Comparison of ENCODE assay signal across 27 cellular contexts in the genomic region with DNA sequence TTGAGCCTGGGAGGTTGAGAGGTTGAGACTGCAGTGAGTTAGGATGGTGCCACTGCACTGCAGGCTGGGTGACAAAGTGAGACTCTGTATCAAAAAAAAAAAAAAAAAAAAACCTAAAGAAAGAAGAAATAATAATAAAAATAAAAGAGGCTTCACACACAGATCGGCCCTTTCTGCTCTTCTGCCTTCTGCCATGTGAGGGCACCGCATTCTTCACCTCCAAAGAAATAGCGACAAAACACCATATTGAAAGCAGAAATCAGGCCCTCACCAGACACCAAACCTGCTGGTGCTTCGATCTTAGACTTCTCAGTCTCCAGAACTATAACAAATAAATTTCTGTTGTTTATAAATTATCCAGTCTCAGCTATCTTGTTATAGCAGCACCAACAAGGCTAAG. TPM values are rescaled to one million over a fixed set of nuclear protein-coding genes. Genes with fewer than 3 reads are reported as not detected.
A peak's percentile ranks its signal among the peaks of the same experiment; 100 is the strongest.
DNase-seq lines count a peak whose midpoint lies in the region; ATAC-seq and TF ChIP-seq lines count a peak whose summit lies in the region.
"Had no signal": no experiment of that assay in that cellular context is flagged by ENCODE, and none has a peak within 500 bp of the region (broad histone marks: within the 10 kb centered on the region; RNA-seq: fewer than 3 reads in every experiment).

No MANE protein-coding gene starts in this region.

- H3K27me3 ChIP-seq in H9 (ENCODE audit: insufficient read depth, low read length) (no peaks in the 10 kb centered on the region), PC-3 (ENCODE audit: low read length) (no peaks in the 10 kb centered on the region), foreskin keratinocyte (no peaks in the 10 kb centered on the region)
- H3K27me3 ChIP-seq: testis, vagina had no signal

- peaks cover 80 to 88% (median 80%) of the 10 kb centered on the region in 3 experiments for H3K36me3 Mint-ChIP-seq in H9 (ENCODE audit: insufficient read depth in 1 of 3, low read depth in 3 of 3)
- H3K36me3 Mint-ChIP-seq in progenitor cell of endocrine pancreas (ENCODE audit: insufficient read depth) = peaks cover 73% of the 10 kb centered on the region

- H3K56ac ChIP-seq in H9 (ENCODE audit: insufficient read length, low read depth, low read length) = no peak overlapping the region

- H3K4me1 ChIP-seq in H9 (ENCODE audit: insufficient read depth, low read length) (peaks cover 6% of the 10 kb centered on the region; the same call in 1 of the 2 replicates), PC-3 (ENCODE audit: insufficient read depth, low read length) (no peaks in the 10 kb centered on the region), foreskin keratinocyte (no peaks in the 10 kb centered on the region)

- no peaks in the 10 kb centered on the region for H3F3A ChIP-seq in PC-3 (ENCODE audit: low read length, unreplicated experiment)

- no peak overlapping the region for H2BK120ac ChIP-seq in H9 (ENCODE audit: low read depth, low read length, poor library complexity, severe bottlenecking)

- no peak overlapping the region for H3K18ac ChIP-seq in H9 (ENCODE audit: insufficient read length, low read depth, low read length)

- ATAC-seq in PC-3 = no peak
- ATAC-seq in foreskin keratinocyte = no peak
- no peak for ATAC-seq in HG02678 (IDR thresholded peaks at IDR 0.05; ENCODE audit: unreplicated experiment)
- ATAC-seq: activated T-helper 17 cell treated with anti-CD3 and anti-CD28 coated beads, Interleukin-2, amount 50 U/mL, for 72 hours; heart right ventricle; left ventricle myocardium superior; natural killer cell had no signal

- no TSS peak for BruUV-seq in PC-3 (replicated peaks; lab: Mats Ljungman, UMichigan)

- H3K4me3 ChIP-seq in PC-3 (ENCODE audit: low read length) = peak overlapping the region; percentile 27; the same call in 1 of the 2 replicates
- H3K4me3 ChIP-seq: heart right ventricle, testis, vagina had no signal

- H3K27ac ChIP-seq in H9 (ENCODE audit: insufficient read length, low read depth, low read length) (no peak overlapping the region), PC-3 (ENCODE audit: low read length) (no peak overlapping the region), foreskin keratinocyte (no peak overlapping the region)
- H3K27ac ChIP-seq: heart right ventricle, testis, vagina had no signal

- H3K4me1 Mint-ChIP-seq in H9 (peaks cover 33 to 36% of the 10 kb centered on the region in 2 experiments), progenitor cell of endocrine pancreas (ENCODE audit: low read depth) (peaks cover 8% of the 10 kb centered on the region)

- TF ChIP-seq CTCF in H9 (conservative IDR thresholded peaks at IDR 0.05) (peak; percentile 52), PC-3 (conservative IDR thresholded peaks at IDR 0.05; ENCODE audit: low read depth, low read length) (no peak), foreskin keratinocyte (conservative IDR thresholded peaks at IDR 0.05) (peak; percentile 9), progenitor cell of endocrine pancreas (IDR thresholded peaks at IDR 0.05; ENCODE audit: unreplicated experiment) (no peak)

- no peak overlapping the region for H2AFZ ChIP-seq in H9 (ENCODE audit: low read length)
- H2AFZ ChIP-seq in PC-3 (ENCODE audit: low read length) = no peak overlapping the region

- no peak overlapping the region for H3K4ac ChIP-seq in H9 (ENCODE audit: low read depth, low read length)

- no peak overlapping the region for H4K5ac ChIP-seq in H9 (ENCODE audit: insufficient read length, low read depth, low read length)

- intact Hi-C loops in PC-3 (cut with micrococcal nuclease) = no loop called here

- H4K91ac ChIP-seq in H9 (ENCODE audit: insufficient read length, low read depth, low read length) = no peak overlapping the region

- H3K36me3 ChIP-seq in PC-3 (ENCODE audit: low read depth, low read length) = peaks cover 68% of the 10 kb centered on the region

- H3K9ac ChIP-seq in H9 (ENCODE audit: extremely low read depth, insufficient read length, low read length) (no peak overlapping the region), PC-3 (ENCODE audit: low read length) (no peak overlapping the region)

- H3K79me2 ChIP-seq in H9 (ENCODE audit: insufficient read depth, low read length) (peaks cover 52% of the 10 kb centered on the region), PC-3 (ENCODE audit: low read length) (peaks cover 42% of the 10 kb centered on the region)

- H3K9me3 ChIP-seq in H9 (ENCODE audit: control insufficient read depth, low read depth, low read length) (peaks cover 56% of the 10 kb centered on the region), PC-3 (ENCODE audit: low read length) (peaks cover 73% of the 10 kb centered on the region)
- H3K9me3 ChIP-seq: testis had no signal

- peaks cover 23% of the 10 kb centered on the region for H3K23me2 ChIP-seq in H9 (ENCODE audit: insufficient read length, low read depth, low read length, poor library complexity, severe bottlenecking)

- no peak overlapping the region for H2BK20ac ChIP-seq in H9 (ENCODE audit: low read depth, low read length, poor library complexity, severe bottlenecking)

- H2BK5ac ChIP-seq in H9 (ENCODE audit: insufficient read length, low read length) = no peak overlapping the region

- no peaks in the 10 kb centered on the region for H3K9me2 ChIP-seq in PC-3 (replicated peaks; ENCODE audit: low read length)

- no peak overlapping the region for H2AK5ac ChIP-seq in H9 (ENCODE audit: insufficient read length, low read length)

- H3K4me3 Mint-ChIP-seq in H9 (peak overlapping the region in 1 of 2 experiments; percentile 98; a peak in 2 of 5 replicates), progenitor cell of endocrine pancreas (ENCODE audit: low read depth) (peak overlapping the region; percentile 96)
- H3K4me3 Mint-ChIP-seq: activated naive CD4-positive, alpha-beta T cell treated with anti-CD3 and anti-CD28 coated beads, Interleukin-2, amount 50 U/mL, for 24 hours; natural killer cell had no signal

- H3K4me2 ChIP-seq in H9 (ENCODE audit: insufficient read depth, insufficient read length, low read length) (peak overlapping the region; percentile 8), PC-3 (ENCODE audit: low read length) (no peak overlapping the region)

- peaks cover 37 to 92% of the 10 kb centered on the region in 2 experiments for H3K9me3 Mint-ChIP-seq in H9
- peaks cover 45% of the 10 kb centered on the region for H3K9me3 Mint-ChIP-seq in progenitor cell of endocrine pancreas (ENCODE audit: low read depth)

- H2BK12ac ChIP-seq in H9 (ENCODE audit: insufficient read length, low read depth, low read length) = no peak overlapping the region

- CTCF ChIA-PET in PC-3 (lab: Charles Lee) = no interaction called here

- POLR2A ChIA-PET in PC-3 (lab: Charles Lee; ENCODE audit: unreplicated experiment) = no interaction called here

- H3K27ac Mint-ChIP-seq in H9 (no peak overlapping the region), progenitor cell of endocrine pancreas (peak overlapping the region; percentile 41)
- H3K27ac Mint-ChIP-seq: activated naive CD4-positive, alpha-beta T cell treated with anti-CD3 and anti-CD28 coated beads, Interleukin-2, amount 50 U/mL, for 24 hours; activated T-helper 17 cell treated with anti-CD3 and anti-CD28 coated beads, Interleukin-2, amount 50 U/mL, for 72 hours had no signal

- H3K14ac ChIP-seq in H9 (ENCODE audit: insufficient read depth, low read length) = no peak overlapping the region

- H3K23ac ChIP-seq in H9 (ENCODE audit: insufficient read length, low read depth, low read length) = no peak overlapping the region

- H4K8ac ChIP-seq in H9 (replicated peaks; ENCODE audit: insufficient read length, low read depth, low read length) = no peak overlapping the region

- no peak for DNase-seq in H9
- DNase-seq in PC-3 = no peak
- DNase-seq in foreskin keratinocyte = no peak
- no peak for DNase-seq in progenitor cell of endocrine pancreas (ENCODE audit: low spot score, unreplicated experiment)
- DNase-seq in cerebellum (ENCODE audit: low spot score) = no peak
- DNase-seq in foreskin melanocyte = no peak
- DNase-seq: activated CD4-positive, alpha-beta T cell treated with anti-CD3 and anti-CD28 coated beads, Interleukin-2, amount 50 U/mL, for 4 hours; aorta; caudate nucleus; heart right ventricle; left ventricle myocardium superior; midbrain; natural killer cell; NCI-H1092; NCI-H187 treated with DMSO at 0.1 percent for 48 hours; NCI-H345; NCI-H82; retina; SHP77; stimulated activated CD4-positive, alpha-beta T cell treated with anti-CD3 and anti-CD28 coated beads, Interleukin-12 subunit alpha, Interleukin-12 subunit beta, amount 100 ng/mL, for 4 hours; stimulated activated CD4-positive, alpha-beta T cell treated with anti-CD3 and anti-CD28 coated beads, Interleukin-4, amount 100 ng/mL, for 4 hours; stimulated activated naive CD4-positive, alpha-beta T cell; testis had no signal

- H3K27me3 Mint-ChIP-seq in H9 (ENCODE audit: low read depth) (no peaks in the 10 kb centered on the region), progenitor cell of endocrine pancreas (no peaks in the 10 kb centered on the region)
- H3K27me3 Mint-ChIP-seq: activated T-helper 17 cell treated with anti-CD3 and anti-CD28 coated beads, Interleukin-2, amount 50 U/mL, for 72 hours had no signal

- H2BK15ac ChIP-seq in H9 (ENCODE audit: low read depth, low read length) = no peak overlapping the region

- no CpG with 5 or more reads among the region's 4 CpGs for WGBS in H9 (ENCODE audit: extremely low coverage, insufficient read length, low lambda C conversion rate)

- H4K20me1 ChIP-seq in H9 (ENCODE audit: control insufficient read depth, insufficient read depth, insufficient read length) (peaks cover 3% of the 10 kb centered on the region), PC-3 (ENCODE audit: low read length) (no peaks in the 10 kb centered on the region)

- H3T11ph ChIP-seq in H9 (ENCODE audit: low read length) = no peak overlapping the region

- peaks cover 10% of the 10 kb centered on the region for H3K79me1 ChIP-seq in H9 (ENCODE audit: insufficient read depth, low read depth, low read length, poor library complexity, severe bottlenecking)

RNA-seq across cellular contexts. Expression of a gene that starts 3.0 kb away (rescaled TPM):
- 147 and 148 TPM in 2 replicates for total RNA-seq in H9 (2021)
- total RNA-seq in PC-3 (2014; rRNA removed) = 4.7 and 9.7 TPM in 2 replicates
- 8.1 and 10.4 TPM in 2 replicates for total RNA-seq in foreskin keratinocyte
- 3.3 and 3.5 TPM in 2 replicates for polyA plus RNA-seq in foreskin keratinocyte
- 41.4 and 42.4 TPM in 2 replicates for total RNA-seq in progenitor cell of endocrine pancreas
- total RNA-seq in cerebellum = 28.0 TPM

RNA-seq across cellular contexts. Expression of a gene that starts 14.1 kb away (rescaled TPM):
- total RNA-seq in H9 (2021) (39.4 and 42.1 TPM in 2 replicates), PC-3 (2014; rRNA removed) (6.2 and 7.2 TPM in 2 replicates), foreskin keratinocyte (4.5 and 5.5 TPM in 2 replicates), progenitor cell of endocrine pancreas (27.5 and 29.5 TPM in 2 replicates), cerebellum (36.3 TPM)
- polyA plus RNA-seq in foreskin keratinocyte = 4.1 and 4.7 TPM in 2 replicates

RNA-seq across cellular contexts. Expression of a gene that starts 25.4 kb away (rescaled TPM):
- total RNA-seq in H9 (2021) (20.6 and 22.8 TPM in 2 replicates), PC-3 (2014; rRNA removed) (3.1 and 4.3 TPM in 2 replicates), foreskin keratinocyte (4.4 and 6.8 TPM in 2 replicates), progenitor cell of endocrine pancreas (14.0 and 15.8 TPM in 2 replicates), cerebellum (12.4 TPM)
- polyA plus RNA-seq in foreskin keratinocyte = 2.4 and 2.5 TPM in 2 replicates

Comparison
In these comparisons a context has a peak if more than half of its experiments do, and no peak if none do; other contexts are left out.
1. CTCF ChIP-seq: peak in H9 (single experiment) and foreskin keratinocyte (single experiment); none in PC-3 (single experiment) and progenitor cell of endocrine pancreas (single experiment).